8 cellular contexts compared by ENCODE assay signal in genomic region chr2:16617282-16618266, GRCh38. TPM values are rescaled to one million over a fixed set of nuclear protein-coding genes. Genes with fewer than 3 reads are reported as not detected.
DNase-seq lines count a peak whose midpoint lies in the region; ATAC-seq and TF ChIP-seq lines count a peak whose summit lies in the region.

No MANE protein-coding gene starts in this region.

- H3K4me1 ChIP-seq in Caco-2, result no peaks in the 10 kb centered on the region

- H3K4me1 Mint-ChIP-seq in Caco-2 (ENCODE audit: low read depth, unreplicated experiment) (peaks cover 8% of the 10 kb centered on the region), nephron progenitor cell (peaks cover 63% of the 10 kb centered on the region)
- H3K4me1 Mint-ChIP-seq in activated naive CD4-positive, alpha-beta T cell treated with anti-CD3 and anti-CD28 coated beads for 36 hours (ENCODE audit: low read depth), result peaks cover 7% of the 10 kb centered on the region

- intact Hi-C loops in Caco-2 (cut with micrococcal nuclease; ENCODE audit: unreplicated experiment), result loop anchor here (1.0 to 10.0 kb wide), 2 partner anchors 140 to 287 kb away; no protein-coding TSS in a partner anchor
- intact Hi-C loops in activated naive CD4-positive, alpha-beta T cell treated with anti-CD3 and anti-CD28 coated beads for 36 hours (cut with micrococcal nuclease), result no loop called here

- TF ChIP-seq CTCF in Caco-2 (IDR thresholded peaks at IDR 0.05; ENCODE audit: insufficient read depth in 1 of 2, low read depth in 1 of 2, low read length in 1 of 2, severe bottlenecking in 1 of 2, unreplicated experiment in 1 of 2) (peak; percentile 10 to 30), epithelial cell of esophagus (IDR thresholded peaks at IDR 0.05; ENCODE audit: insufficient read depth, low read depth, low read length, missing control alignments) (peak; percentile 53), nephron progenitor cell (IDR thresholded peaks at IDR 0.05) (peak; percentile 47)

- CTCF ChIA-PET in Caco-2 (lab: Charles Lee), result interaction anchor here (1.0 to 1.3 kb wide), 2 partner anchors 110 to 140 kb away, joined by 3 to 4 read pairs; no protein-coding TSS in a partner anchor
- CTCF ChIA-PET in activated naive CD4-positive, alpha-beta T cell treated with anti-CD3 and anti-CD28 coated beads for 36 hours (lab: Charles Lee), result interaction anchor here (0.7 to 3.2 kb wide), 3 partner anchors 9 to 139 kb away, joined by 3 to 26 read pairs (median 15); no protein-coding TSS in a partner anchor

- no peaks in the 10 kb centered on the region for H3K9me3 ChIP-seq in Caco-2

- H3K9me3 Mint-ChIP-seq in Caco-2 (ENCODE audit: unreplicated experiment), result no peaks in the 10 kb centered on the region
- no peaks in the 10 kb centered on the region for H3K9me3 Mint-ChIP-seq in nephron progenitor cell
- H3K9me3 Mint-ChIP-seq in activated naive CD4-positive, alpha-beta T cell treated with anti-CD3 and anti-CD28 coated beads for 36 hours, result no peaks in the 10 kb centered on the region

- H3K27me3 ChIP-seq in Caco-2 (replicated peaks; ENCODE audit: control insufficient read depth, insufficient read depth, low read length), result no peaks in the 10 kb centered on the region

- H3K4me3 Mint-ChIP-seq in Caco-2 (ENCODE audit: unreplicated experiment) (no peak overlapping the region), nephron progenitor cell (no peak overlapping the region)
- no peak overlapping the region for H3K4me3 Mint-ChIP-seq in activated naive CD4-positive, alpha-beta T cell treated with anti-CD3 and anti-CD28 coated beads for 36 hours

- H3K36me3 Mint-ChIP-seq in Caco-2 (ENCODE audit: insufficient read depth, unreplicated experiment), result no peaks in the 10 kb centered on the region
- H3K36me3 Mint-ChIP-seq in nephron progenitor cell (ENCODE audit: low read depth), result peaks cover 23% of the 10 kb centered on the region
- no peaks in the 10 kb centered on the region for H3K36me3 Mint-ChIP-seq in activated naive CD4-positive, alpha-beta T cell treated with anti-CD3 and anti-CD28 coated beads for 36 hours (ENCODE audit: low read depth)

- H3K36me3 ChIP-seq in Caco-2 (ENCODE audit: control insufficient read depth, insufficient read depth, low read length), result no peaks in the 10 kb centered on the region

- no peak overlapping the region for H3K4me3 ChIP-seq in Caco-2 (ENCODE audit: low read depth, low read length)
- H3K4me3 ChIP-seq in epithelial cell of esophagus (ENCODE audit: low read length), result no peak overlapping the region

- H3K27me3 Mint-ChIP-seq in Caco-2 (ENCODE audit: insufficient read depth, unreplicated experiment), result peaks cover 9% of the 10 kb centered on the region
- H3K27me3 Mint-ChIP-seq in nephron progenitor cell (ENCODE audit: low read depth, poor library complexity), result peaks cover 12% of the 10 kb centered on the region
- peaks cover 20% of the 10 kb centered on the region for H3K27me3 Mint-ChIP-seq in activated naive CD4-positive, alpha-beta T cell treated with anti-CD3 and anti-CD28 coated beads for 36 hours (ENCODE audit: low read depth)

- H3K27ac Mint-ChIP-seq in Caco-2 (ENCODE audit: unreplicated experiment) (no peak overlapping the region), nephron progenitor cell (peak overlapping the region; percentile 27)
- H3K27ac Mint-ChIP-seq in activated naive CD4-positive, alpha-beta T cell treated with anti-CD3 and anti-CD28 coated beads for 36 hours, result no peak overlapping the region

- POLR2A ChIA-PET in Caco-2 (lab: Charles Lee), result no interaction called here

- BruUV-seq in Caco-2 (replicated peaks; lab: Mats Ljungman, UMichigan), result no TSS peak

- DNase-seq in Caco-2 (peak in 1 of 2 experiments; percentile 39), NCI-H82 treated with DMSO at 0.1 percent for 48 hours (lab: John Stamatoyannopoulos, UW; ENCODE audit: unreplicated experiment) (peak; percentile 21), epithelial cell of esophagus (ENCODE audit: low read depth) (peak; percentile 77), nephron progenitor cell (no peak), NCI-H1105 (lab: John Stamatoyannopoulos, UW) (no peak)
- DNase-seq in activated naive CD4-positive, alpha-beta T cell treated with Interleukin-2 at 50 U/mL for 16 hours, result no peak
- no peak for DNase-seq in activated naive CD4-positive, alpha-beta T cell treated with anti-CD3 and anti-CD28 coated beads for 36 hours

- ATAC-seq in GM19351 (IDR thresholded peaks at IDR 0.05; ENCODE audit: unreplicated experiment), result no peak

RNA-seq across cellular contexts. Expression of gene CYRIA, which starts 48.1 kb away (rescaled TPM):
- 0.20 and 0.26 TPM in 2 replicates for total RNA-seq in Caco-2 (2022)
- 1 to 10 TPM; 1.0 to 1.2 TPM for total RNA-seq in activated naive CD4-positive, alpha-beta T cell treated with anti-CD3 and anti-CD28 coated beads for 36 hours

Comparison
In these comparisons a context has a peak if more than half of its experiments do, and no peak if none do; other contexts are left out.
1. DNase-seq: peak in NCI-H82 treated with DMSO at 0.1 percent for 48 hours (single experiment) and epithelial cell of esophagus (single experiment); none in nephron progenitor cell (single experiment), activated naive CD4-positive, alpha-beta T cell treated with Interleukin-2 at 50 U/mL for 16 hours (single experiment), NCI-H1105 (single experiment) and activated naive CD4-positive, alpha-beta T cell treated with anti-CD3 and anti-CD28 coated beads for 36 hours (single experiment).
2. Peak in every context shown above with its lines, with median percentiles within 50 percentile points of each other: CTCF ChIP-seq.